Comparison of ENCODE assay signal across 24 cellular contexts in genomic region chr14:75046899-75047298, GRCh38. TPM values are rescaled to one million over a fixed set of nuclear protein-coding genes. Genes with fewer than 3 reads are reported as not detected.
A peak's percentile ranks its signal among the peaks of the same experiment; 100 is the strongest.
DNase-seq lines count a peak whose midpoint lies in the region; ATAC-seq and TF ChIP-seq lines count a peak whose summit lies in the region.
"Had no signal": no experiment of that assay in that cellular context is flagged by ENCODE, and none has a peak within 500 bp of the region (broad histone marks: within the 10 kb centered on the region; RNA-seq: fewer than 3 reads in every experiment).

No MANE protein-coding gene starts in this region.

- peaks cover 47 to 53% of the 10 kb centered on the region in 2 donors for H3K4me1 ChIP-seq in thyroid gland

- H3K9me3 ChIP-seq in thyroid gland: no peaks in the 10 kb centered on the region

- WGBS in thyroid gland, 2 donors: 93 to 95% methylated on average over 3 of the region's 3 CpGs

- peaks cover 71% of the 10 kb centered on the region for H3K4me1 Mint-ChIP-seq in activated T-cell treated with anti-CD3 and anti-CD28 coated beads, Interleukin-2, amount 50 U/mL, for 24 hours (ENCODE audit: low read depth)
- peaks cover 42% of the 10 kb centered on the region for H3K4me1 Mint-ChIP-seq in activated T-helper 17 cell treated with anti-CD3 and anti-CD28 coated beads, Interleukin-2, amount 50 U/mL, for 72 hours
- H3K4me1 Mint-ChIP-seq: GM23338 had no signal

- peak overlapping the region in 2 of 3 donors; percentile 46 to 47 for H3K27ac ChIP-seq in thyroid gland
- H3K27ac ChIP-seq: HL-60, parathyroid adenoma, RWPE1 had no signal

- no peak overlapping the region for H3K4me3 ChIP-seq in thyroid gland (replicated peaks in 1 of 3)
- H3K4me3 ChIP-seq: GM23338, smooth muscle cell had no signal

- TF ChIP-seq POLR2A in thyroid gland (IDR thresholded peaks at IDR 0.05): no peak

- no peak for DNase-seq in activated T-cell treated with anti-CD3 and anti-CD28 coated beads, Interleukin-2, amount 50 U/mL, for 24 hours
- no peak for DNase-seq in activated T-cell treated with anti-CD3 and anti-CD28 coated beads, Interleukin-2, amount 50 U/mL, for 48 hours
- peak; percentile 49 for DNase-seq in iris pigment epithelial cell (ENCODE audit: low read depth)
- no peak for DNase-seq in thyroid gland
- no peak for DNase-seq in DMS53 treated with DMSO at 0.1 percent for 48 hours (lab: John Stamatoyannopoulos, UW; ENCODE audit: unreplicated experiment)
- DNase-seq: activated CD4-positive, alpha-beta memory T cell treated with anti-CD3 and anti-CD28 coated beads for 36 hours; amygdala; caudate nucleus; CD4-positive, alpha-beta T cell; DMS53; islet precursor cell; naive thymus-derived CD8-positive, alpha-beta T cell; NCI-H1930; stimulated activated CD4-positive, alpha-beta T cell treated with anti-CD3 and anti-CD28 coated beads, Interleukin-4, amount 100 ng/mL, for 4 hours; SW 1271 had no signal

- H3K9me3 Mint-ChIP-seq in activated T-cell treated with anti-CD3 and anti-CD28 coated beads, Interleukin-2, amount 50 U/mL, for 24 hours: no peaks in the 10 kb centered on the region
- no peaks in the 10 kb centered on the region for H3K9me3 Mint-ChIP-seq in activated T-helper 17 cell treated with anti-CD3 and anti-CD28 coated beads, Interleukin-2, amount 50 U/mL, for 72 hours
- H3K9me3 Mint-ChIP-seq: activated CD4-positive, alpha-beta memory T cell treated with anti-CD3 and anti-CD28 coated beads for 36 hours; CD4-positive, alpha-beta T cell; GM23338; memory B cell had no signal

- no peak overlapping the region for H3K4me3 Mint-ChIP-seq in activated T-cell treated with anti-CD3 and anti-CD28 coated beads, Interleukin-2, amount 50 U/mL, for 24 hours
- H3K4me3 Mint-ChIP-seq in activated T-helper 17 cell treated with anti-CD3 and anti-CD28 coated beads, Interleukin-2, amount 50 U/mL, for 72 hours: peak overlapping the region; percentile 57
- H3K4me3 Mint-ChIP-seq: activated CD4-positive, alpha-beta memory T cell treated with anti-CD3 and anti-CD28 coated beads for 36 hours; CD4-positive, alpha-beta T cell; GM23338; memory B cell had no signal

- TF ChIP-seq CTCF in thyroid gland (IDR thresholded peaks at IDR 0.05): no peak

- no peaks in the 10 kb centered on the region for H3K27me3 ChIP-seq in thyroid gland

- no peaks in the 10 kb centered on the region for H3K27me3 Mint-ChIP-seq in activated T-cell treated with anti-CD3 and anti-CD28 coated beads, Interleukin-2, amount 50 U/mL, for 24 hours
- H3K27me3 Mint-ChIP-seq in activated T-helper 17 cell treated with anti-CD3 and anti-CD28 coated beads, Interleukin-2, amount 50 U/mL, for 72 hours: no peaks in the 10 kb centered on the region
- H3K27me3 Mint-ChIP-seq: activated CD4-positive, alpha-beta memory T cell treated with anti-CD3 and anti-CD28 coated beads for 36 hours; CD4-positive, alpha-beta T cell; memory B cell had no signal

- ATAC-seq in activated T-helper 17 cell treated with anti-CD3 and anti-CD28 coated beads, Interleukin-2, amount 50 U/mL, for 72 hours (replicated peaks): peak; percentile 74
- no peak for ATAC-seq in GM19452 (IDR thresholded peaks at IDR 0.05; ENCODE audit: unreplicated experiment)
- no peak for ATAC-seq in GM19455 (IDR thresholded peaks at IDR 0.05; ENCODE audit: unreplicated experiment)
- ATAC-seq: GM23338; naive thymus-derived CD8-positive, alpha-beta T cell had no signal

- no peaks in the 10 kb centered on the region for H3K36me3 ChIP-seq in thyroid gland

- H3K27ac Mint-ChIP-seq in activated T-cell treated with anti-CD3 and anti-CD28 coated beads, Interleukin-2, amount 50 U/mL, for 24 hours: peak overlapping the region; percentile 44
- peak overlapping the region; percentile 44 for H3K27ac Mint-ChIP-seq in activated T-helper 17 cell treated with anti-CD3 and anti-CD28 coated beads, Interleukin-2, amount 50 U/mL, for 72 hours
- H3K27ac Mint-ChIP-seq: activated CD4-positive, alpha-beta memory T cell treated with anti-CD3 and anti-CD28 coated beads for 36 hours; CD4-positive, alpha-beta T cell; GM23338; memory B cell had no signal

- intact Hi-C loops in thyroid gland (cut with DNase I): no loop called here

- peaks cover 80% of the 10 kb centered on the region for H3K36me3 Mint-ChIP-seq in activated T-cell treated with anti-CD3 and anti-CD28 coated beads, Interleukin-2, amount 50 U/mL, for 24 hours (ENCODE audit: low read depth)
- H3K36me3 Mint-ChIP-seq in activated T-helper 17 cell treated with anti-CD3 and anti-CD28 coated beads, Interleukin-2, amount 50 U/mL, for 72 hours (ENCODE audit: low read depth): peaks cover 82% of the 10 kb centered on the region

RNA-seq across cellular contexts. Expression of gene MLH3, which starts 4.4 kb away (rescaled TPM):
- total RNA-seq in activated T-helper 17 cell treated with anti-CD3 and anti-CD28 coated beads, Interleukin-2, amount 50 U/mL, for 72 hours: 10 to 100 TPM; 31.4 to 46.7 TPM
- total RNA-seq in thyroid gland: 10 to 100 TPM; 48.1 to 68.1 (median 57.9) TPM

RNA-seq across cellular contexts. Expression of gene ACYP1, which starts 16.9 kb away (rescaled TPM):
- 10 to 100 TPM; 43.4 to 52.8 TPM for total RNA-seq in activated T-helper 17 cell treated with anti-CD3 and anti-CD28 coated beads, Interleukin-2, amount 50 U/mL, for 72 hours
- total RNA-seq in thyroid gland: 10 to 100 TPM; 24.0 to 48.8 (median 36.1) TPM

RNA-seq across cellular contexts. Expression of gene ZC2HC1C, which starts 22.5 kb away (rescaled TPM):
- total RNA-seq in activated T-helper 17 cell treated with anti-CD3 and anti-CD28 coated beads, Interleukin-2, amount 50 U/mL, for 72 hours: 1 to 10 TPM; 2.2 to 3.7 TPM
- 10 to 100 TPM in 2 of 4 donors, 1 to 10 TPM in 2; 8.3 to 15.8 (median 12.4) TPM for total RNA-seq in thyroid gland

RNA-seq across cellular contexts. Expression of gene EIF2B2, which starts 44.2 kb away (rescaled TPM):
- total RNA-seq in activated T-helper 17 cell treated with anti-CD3 and anti-CD28 coated beads, Interleukin-2, amount 50 U/mL, for 72 hours: 10 to 100 TPM; 27.4 to 44.3 TPM
- total RNA-seq in thyroid gland: 10 to 100 TPM; 47.0 to 94.8 (median 69.3) TPM
